14 cellular contexts compared by ENCODE assay signal in genomic region chr22:17997456-17997855, GRCh38. TPM values are rescaled to one million over a fixed set of nuclear protein-coding genes. Genes with fewer than 3 reads are reported as not detected.
A peak's percentile ranks its signal among the peaks of the same experiment; 100 is the strongest.
DNase-seq lines count a peak whose midpoint lies in the region; ATAC-seq and TF ChIP-seq lines count a peak whose summit lies in the region.
"Had no signal": no experiment of that assay in that cellular context is flagged by ENCODE, and none has a peak within 500 bp of the region (broad histone marks: within the 10 kb centered on the region; RNA-seq: fewer than 3 reads in every experiment).

No MANE protein-coding gene starts in this region.

- no peak overlapping the region; the same call in 1 of the 2 replicates for H3K9ac ChIP-seq in MM.1S (ENCODE audit: low read length)
- H3K9ac ChIP-seq: SK-N-SH had no signal

- no peaks in the 10 kb centered on the region for H3K9me3 Mint-ChIP-seq in CD8-positive, alpha-beta memory T cell
- H3K9me3 Mint-ChIP-seq in natural killer cell treated with Interleukin-12 subunit alpha and Interleukin-12 subunit beta and Interleukin-15 and Interleukin-18, amount 100 ng/mL, for 72 hours: no peaks in the 10 kb centered on the region
- no peaks in the 10 kb centered on the region for H3K9me3 Mint-ChIP-seq in Calu3 (ENCODE audit: low read depth, unreplicated experiment)

- H3K4me1 ChIP-seq in CD8-positive, alpha-beta memory T cell (ENCODE audit: insufficient read depth, low read length): peaks cover 28% of the 10 kb centered on the region
- H3K4me1 ChIP-seq in MM.1S (ENCODE audit: low read length): peaks cover 31% of the 10 kb centered on the region

- H3F3A ChIP-seq in MM.1S (ENCODE audit: insufficient read depth, low read length): peaks cover 37% of the 10 kb centered on the region

- peaks cover 42 to 63% (median 63%) of the 10 kb centered on the region in 3 donors for H3K4me1 Mint-ChIP-seq in CD8-positive, alpha-beta memory T cell
- H3K4me1 Mint-ChIP-seq in natural killer cell treated with Interleukin-12 subunit alpha and Interleukin-12 subunit beta and Interleukin-15 and Interleukin-18, amount 100 ng/mL, for 72 hours (ENCODE audit: low read depth in 2 of 2): peaks cover 49 to 55% of the 10 kb centered on the region in 2 donors
- peaks cover 36% of the 10 kb centered on the region for H3K4me1 Mint-ChIP-seq in Calu3 (ENCODE audit: low read depth, unreplicated experiment)

- no peaks in the 10 kb centered on the region for H3K27me3 ChIP-seq in CD8-positive, alpha-beta memory T cell (ENCODE audit: insufficient read depth, low read length, poor library complexity, severe bottlenecking)
- no peaks in the 10 kb centered on the region for H3K27me3 ChIP-seq in MM.1S (replicated peaks; ENCODE audit: insufficient read depth, low read length)

- H3K27ac ChIP-seq in CD8-positive, alpha-beta memory T cell (ENCODE audit: low read depth, low read length): no peak overlapping the region
- peak overlapping the region; percentile 45; the same call in 1 of the 2 replicates for H3K27ac ChIP-seq in MM.1S (ENCODE audit: low read length)

- H3K4me3 ChIP-seq in CD8-positive, alpha-beta memory T cell (ENCODE audit: low read length): no peak overlapping the region
- H3K4me3 ChIP-seq in MM.1S (ENCODE audit: low read length): no peak overlapping the region

- H3K36me3 Mint-ChIP-seq in CD8-positive, alpha-beta memory T cell: peaks cover 0 to 2% (median 0%) of the 10 kb centered on the region in 3 donors
- no peaks in the 10 kb centered on the region for H3K36me3 Mint-ChIP-seq in natural killer cell treated with Interleukin-12 subunit alpha and Interleukin-12 subunit beta and Interleukin-15 and Interleukin-18, amount 100 ng/mL, for 72 hours
- peaks cover 26% of the 10 kb centered on the region for H3K36me3 Mint-ChIP-seq in Calu3 (ENCODE audit: insufficient read depth, unreplicated experiment)

- no TSS peak for BruUV-seq in Calu3 (replicated peaks; lab: Mats Ljungman, UMichigan)

- no peaks in the 10 kb centered on the region for H3K9me3 ChIP-seq in CD8-positive, alpha-beta memory T cell (ENCODE audit: low read length)
- no peaks in the 10 kb centered on the region for H3K9me3 ChIP-seq in MM.1S (replicated peaks; ENCODE audit: insufficient read depth, low read length)
- H3K9me3 ChIP-seq: SK-N-SH had no signal

- H3K27me3 Mint-ChIP-seq in CD8-positive, alpha-beta memory T cell: no peaks in the 10 kb centered on the region
- no peaks in the 10 kb centered on the region for H3K27me3 Mint-ChIP-seq in natural killer cell treated with Interleukin-12 subunit alpha and Interleukin-12 subunit beta and Interleukin-15 and Interleukin-18, amount 100 ng/mL, for 72 hours
- H3K27me3 Mint-ChIP-seq in Calu3 (ENCODE audit: unreplicated experiment): no peaks in the 10 kb centered on the region

- ATAC-seq in natural killer cell treated with Interleukin-12 subunit alpha and Interleukin-12 subunit beta and Interleukin-15 and Interleukin-18, amount 100 ng/mL, for 72 hours: no peak
- ATAC-seq in GM18861 (IDR thresholded peaks at IDR 0.05; ENCODE audit: unreplicated experiment): no peak
- ATAC-seq: left ventricle myocardium superior, right cardiac atrium had no signal

- peak overlapping the region in 6 of 7 donors; percentile 38 to 84 (median 63) for H3K4me3 Mint-ChIP-seq in CD8-positive, alpha-beta memory T cell
- peak overlapping the region; percentile 48 for H3K4me3 Mint-ChIP-seq in natural killer cell treated with Interleukin-12 subunit alpha and Interleukin-12 subunit beta and Interleukin-15 and Interleukin-18, amount 100 ng/mL, for 72 hours
- no peak overlapping the region for H3K4me3 Mint-ChIP-seq in Calu3 (ENCODE audit: low read depth, unreplicated experiment)

- DNase-seq in CD8-positive, alpha-beta memory T cell: no peak
- DNase-seq in MM.1S (no peak), astrocyte of the hippocampus (ENCODE audit: low read depth, low spot score) (peak; percentile 65), DMS79 treated with DMSO at 0.1 percent for 48 hours (lab: John Stamatoyannopoulos, UW) (no peak), Calu3 (no peak)
- DNase-seq in natural killer cell treated with Interleukin-12 subunit alpha and Interleukin-12 subunit beta and Interleukin-15 and Interleukin-18, amount 100 ng/mL, for 72 hours (ENCODE audit: low spot score): no peak
- no peak for DNase-seq in central memory CD4-positive, alpha-beta T cell
- DNase-seq: caudate nucleus, foreskin melanocyte, left ventricle myocardium superior, NCI-H2081 treated with DMSO at 0.1 percent for 48 hours, right cardiac atrium, SK-N-SH had no signal

- no peaks in the 10 kb centered on the region for H3K36me3 ChIP-seq in CD8-positive, alpha-beta memory T cell (ENCODE audit: insufficient read depth, low read length)
- no peaks in the 10 kb centered on the region for H3K36me3 ChIP-seq in MM.1S (replicated peaks; ENCODE audit: insufficient read depth, low read length)

- peak overlapping the region; percentile 49 to 93 (median 89) for H3K27ac Mint-ChIP-seq in CD8-positive, alpha-beta memory T cell
- H3K27ac Mint-ChIP-seq in natural killer cell treated with Interleukin-12 subunit alpha and Interleukin-12 subunit beta and Interleukin-15 and Interleukin-18, amount 100 ng/mL, for 72 hours: peak overlapping the region; percentile 59 to 85
- H3K27ac Mint-ChIP-seq in Calu3 (ENCODE audit: unreplicated experiment): no peak overlapping the region

- H2AFZ ChIP-seq in MM.1S (ENCODE audit: low read length): no peak overlapping the region

- intact Hi-C loops in Calu3 (cut with micrococcal nuclease; ENCODE audit: unreplicated experiment): no loop called here

- H3K9me2 ChIP-seq in MM.1S (replicated peaks; ENCODE audit: insufficient read depth, low read length): no peaks in the 10 kb centered on the region
- H3K9me2 ChIP-seq: SK-N-SH had no signal

- CTCF ChIA-PET in CD8-positive, alpha-beta memory T cell (lab: Charles Lee): no interaction called here
- CTCF ChIA-PET in Calu3 (lab: Charles Lee): interaction anchor here (0.7 kb wide), 1 partner anchor 39 kb away, joined by 3 read pairs; no protein-coding TSS in a partner anchor

- POLR2A ChIA-PET in CD8-positive, alpha-beta memory T cell (lab: Charles Lee): no interaction called here

- H4K20me1 ChIP-seq in MM.1S (ENCODE audit: insufficient read depth, low read length): 0 out of 2 replicates have a peak, but pooled peaks cover 3% of the 10 kb centered on the region

- H3K4me2 ChIP-seq in MM.1S (ENCODE audit: low read depth, low read length): peak overlapping the region; percentile 65; the same call in 1 of the 2 replicates
- H3K4me2 ChIP-seq: SK-N-SH had no signal

- peaks cover 78% of the 10 kb centered on the region for H3K79me2 ChIP-seq in MM.1S (ENCODE audit: low read length)

- TF ChIP-seq CTCF in MM.1S (IDR thresholded peaks at IDR 0.05; ENCODE audit: low read length): no peak
- TF ChIP-seq CTCF in Calu3 (IDR thresholded peaks at IDR 0.05; ENCODE audit: unreplicated experiment): no peak

RNA-seq across cellular contexts. Expression of gene MICAL3, which starts 26.9 kb away (rescaled TPM):
- total RNA-seq in CD8-positive, alpha-beta memory T cell: 10 to 100 TPM; 51.7 to 51.9 TPM
- 1.7 TPM for polyA plus RNA-seq in CD8-positive, alpha-beta memory T cell
- total RNA-seq in natural killer cell treated with Interleukin-12 subunit alpha and Interleukin-12 subunit beta and Interleukin-15 and Interleukin-18, amount 100 ng/mL, for 72 hours: 10 to 100 TPM; 52.7 to 62.1 TPM
- total RNA-seq in Calu3 (2022): 60.6 and 71.3 TPM in 2 replicates
